10 cellular contexts compared by ENCODE assay signal in genomic region chrX:16635040-16635439, GRCh38. TPM values are rescaled to one million over a fixed set of nuclear protein-coding genes. Genes with fewer than 3 reads are reported as not detected.
"Had no signal": no experiment of that assay in that cellular context is flagged by ENCODE, and none has a peak within 500 bp of the region (broad histone marks: within the 10 kb centered on the region; RNA-seq: fewer than 3 reads in every experiment).

No MANE protein-coding gene starts in this region.

- H2AFZ ChIP-seq: GM23248 had no signal

- ATAC-seq: HCT116 had no signal

- H3K9me3 ChIP-seq: HAP-1 had no signal

- H3K9ac ChIP-seq: GM23248 had no signal

- H3K4me3 ChIP-seq: GM23248, HAP-1 had no signal

- H3K4me1 ChIP-seq: HAP-1 had no signal

- DNase-seq: GM23248, GOT3, H7, HFFc6, KG1 had no signal

- FAIRE-seq: HTR-8/SVneo had no signal

RNA-seq across cellular contexts. Expression of gene S100G, which starts 14.9 kb away (rescaled TPM):
- total RNA-seq: GM23248, H4, H7, HFFc6, HT-29 had no signal
- polyA plus RNA-seq: GM23248 had no signal
